ENCODE assay signal across 9 cellular contexts in genomic region chr2:68771211-68771721, GRCh38. TPM values are rescaled to one million over a fixed set of nuclear protein-coding genes. Genes with fewer than 3 reads are reported as not detected.
DNase-seq lines count a peak whose midpoint lies in the region; ATAC-seq and TF ChIP-seq lines count a peak whose summit lies in the region.
"Had no signal": no experiment of that assay in that cellular context is flagged by ENCODE, and none has a peak within 500 bp of the region (broad histone marks: within the 10 kb centered on the region; RNA-seq: fewer than 3 reads in every experiment).

No MANE protein-coding gene starts in this region.

- peak; percentile 46 for DNase-seq in GM13977 (ENCODE audit: low spot score)
- no peak for DNase-seq in activated B cell treated with CpG ODN at 0.5 μM for 24 hours
- DNase-seq in smooth muscle cell (lab: John Stamatoyannopoulos, UW; ENCODE audit: unreplicated experiment): no peak
- DNase-seq in Caco-2: no peak
- DNase-seq in NCI-H1092 treated with DMSO at 0.1 percent for 48 hours (lab: John Stamatoyannopoulos, UW): no peak
- no peak for DNase-seq in middle frontal gyrus (ENCODE audit: extremely low spot score, low spot score)
- DNase-seq: NCI-H1930 had no signal

- peaks cover 17% of the 10 kb centered on the region for H3K36me3 Mint-ChIP-seq in activated B cell treated with CpG ODN at 0.5 μM for 24 hours (ENCODE audit: low read depth)
- no peaks in the 10 kb centered on the region for H3K36me3 Mint-ChIP-seq in Caco-2 (ENCODE audit: insufficient read depth, unreplicated experiment)

- H3K27me3 Mint-ChIP-seq in activated B cell treated with CpG ODN at 0.5 μM for 24 hours: no peaks in the 10 kb centered on the region
- H3K27me3 Mint-ChIP-seq in Caco-2 (ENCODE audit: insufficient read depth, unreplicated experiment): peaks cover 21% of the 10 kb centered on the region

- in situ Hi-C loops in GM13977 (cut with MboI; ENCODE audit: low pct_unique_long_range_greater_than_20kb, low sequenced_read_pairs, unreplicated experiment): loop anchor here (10.0 kb wide), 1 partner anchor 134 kb away; no protein-coding TSS in a partner anchor

- no peak for TF ChIP-seq EP300 in gastroesophageal sphincter (IDR thresholded peaks at IDR 0.05)

- H3K4me1 ChIP-seq in gastroesophageal sphincter: peaks cover 0 to 18% (median 3%) of the 10 kb centered on the region in 3 donors
- H3K4me1 ChIP-seq in smooth muscle cell (ENCODE audit: low read depth): peaks cover 15% of the 10 kb centered on the region
- no peaks in the 10 kb centered on the region for H3K4me1 ChIP-seq in Caco-2

- H4K20me1 ChIP-seq in smooth muscle cell (ENCODE audit: low read depth): no peaks in the 10 kb centered on the region

- ATAC-seq in activated B cell treated with CpG ODN at 0.5 μM for 24 hours (ENCODE audit: low read depth) (no peak), gastroesophageal sphincter (no peak), GM21529 (IDR thresholded peaks at IDR 0.05; ENCODE audit: unreplicated experiment) (no peak)

- H3K4me3 Mint-ChIP-seq in activated B cell treated with CpG ODN at 0.5 μM for 24 hours: peak overlapping the region; percentile 63
- H3K4me3 Mint-ChIP-seq in Caco-2 (ENCODE audit: unreplicated experiment): no peak overlapping the region

- no TSS peak for BruUV-seq in Caco-2 (replicated peaks; lab: Mats Ljungman, UMichigan)

- peaks cover 4% of the 10 kb centered on the region for H3F3A ChIP-seq in smooth muscle cell (ENCODE audit: low read depth)

- H3K27me3 ChIP-seq in gastroesophageal sphincter (no peaks in the 10 kb centered on the region), smooth muscle cell (ENCODE audit: low read depth) (no peaks in the 10 kb centered on the region), Caco-2 (replicated peaks; ENCODE audit: control insufficient read depth, insufficient read depth, low read length) (no peaks in the 10 kb centered on the region; the same call in none of the 2 replicates)

- TF ChIP-seq POLR2A in gastroesophageal sphincter (IDR thresholded peaks at IDR 0.05): no peak

- H3K79me2 ChIP-seq in smooth muscle cell (ENCODE audit: low read depth): no peaks in the 10 kb centered on the region

- H3K4me2 ChIP-seq in smooth muscle cell: no peak overlapping the region

- TF ChIP-seq CTCF in GM13977 (IDR thresholded peaks at IDR 0.05; ENCODE audit: extremely low read depth, insufficient read depth, missing control alignments): no peak
- TF ChIP-seq CTCF in activated B cell treated with CpG ODN at 0.5 μM for 24 hours (IDR thresholded peaks at IDR 0.05): no peak
- no peak for TF ChIP-seq CTCF in gastroesophageal sphincter (IDR thresholded peaks at IDR 0.05)
- TF ChIP-seq CTCF in smooth muscle cell (IDR thresholded peaks at IDR 0.05; ENCODE audit: borderline replicate concordance, insufficient read depth, poor library complexity, severe bottlenecking): no peak
- no peak for TF ChIP-seq CTCF in Caco-2 (IDR thresholded peaks at IDR 0.05; ENCODE audit: insufficient read depth in 1 of 2, low read depth in 1 of 2, low read length in 1 of 2, severe bottlenecking in 1 of 2, unreplicated experiment in 1 of 2)

- peaks cover 91% of the 10 kb centered on the region for H3K4me1 Mint-ChIP-seq in activated B cell treated with CpG ODN at 0.5 μM for 24 hours
- peaks cover 7% of the 10 kb centered on the region for H3K4me1 Mint-ChIP-seq in Caco-2 (ENCODE audit: low read depth, unreplicated experiment)

- POLR2A ChIA-PET in activated B cell treated with CpG ODN at 0.5 μM for 24 hours (lab: Charles Lee) (interaction anchor here (0.6 to 22.0 kb wide), 14 partner anchors 9 to 136 kb away, joined by 3 to 1418 read pairs (median 7); partner anchors contain the start of gene ARHGAP25), Caco-2 (lab: Charles Lee) (no interaction called here)

- no peaks in the 10 kb centered on the region for H3K9me3 ChIP-seq in gastroesophageal sphincter
- no peaks in the 10 kb centered on the region for H3K9me3 ChIP-seq in smooth muscle cell (replicated peaks; ENCODE audit: low read depth)
- H3K9me3 ChIP-seq in Caco-2: no peaks in the 10 kb centered on the region

- H2AFZ ChIP-seq in smooth muscle cell (ENCODE audit: low read depth): no peak overlapping the region

- 51% methylated on average over 3 of the region's 3 CpGs; no CpG with 5 or more reads in 1 of the 2 donors for WGBS in gastroesophageal sphincter (ENCODE audit: low coverage in 1 of 2), 2 donors
- WGBS in smooth muscle cell (ENCODE audit: low lambda C conversion rate): 66% methylated on average over 3 of the region's 3 CpGs

- H3K36me3 ChIP-seq in gastroesophageal sphincter: no peaks in the 10 kb centered on the region
- H3K36me3 ChIP-seq in smooth muscle cell (ENCODE audit: low read depth): no peaks in the 10 kb centered on the region
- H3K36me3 ChIP-seq in Caco-2 (ENCODE audit: control insufficient read depth, insufficient read depth, low read length): no peaks in the 10 kb centered on the region

- no peak overlapping the region for H3K9ac ChIP-seq in smooth muscle cell (ENCODE audit: low read depth)

- CTCF ChIA-PET in activated B cell treated with CpG ODN at 0.5 μM for 24 hours (lab: Charles Lee) (interaction anchor here (0.9 to 2.1 kb wide), 4 partner anchors 8 to 62 kb away, joined by 3 to 23 read pairs (median 4); no protein-coding TSS in a partner anchor), Caco-2 (lab: Charles Lee) (interaction anchor here (1.1 kb wide), 1 partner anchor 283 kb away, joined by 3 read pairs; no protein-coding TSS in a partner anchor)

- H3K27ac ChIP-seq in gastroesophageal sphincter (peak overlapping the region in 3 of 4 donors; percentile 46 to 66 (median 47)), smooth muscle cell (ENCODE audit: low read depth) (peak overlapping the region; percentile 1)

- H3K4me3 ChIP-seq in gastroesophageal sphincter (no peak overlapping the region), smooth muscle cell (no peak overlapping the region), Caco-2 (ENCODE audit: low read depth, low read length) (no peak overlapping the region)

- intact Hi-C loops in activated B cell treated with CpG ODN at 0.5 μM for 24 hours (cut with micrococcal nuclease) (no loop called here), Caco-2 (cut with micrococcal nuclease; ENCODE audit: unreplicated experiment) (no loop called here)

- H3K27ac Mint-ChIP-seq in activated B cell treated with CpG ODN at 0.5 μM for 24 hours: peak overlapping the region; percentile 96
- H3K27ac Mint-ChIP-seq in Caco-2 (ENCODE audit: unreplicated experiment): no peak overlapping the region

- H3K9me3 Mint-ChIP-seq in activated B cell treated with CpG ODN at 0.5 μM for 24 hours (no peaks in the 10 kb centered on the region), Caco-2 (ENCODE audit: unreplicated experiment) (no peaks in the 10 kb centered on the region)

RNA-seq across cellular contexts. Expression of gene ARHGAP25, which starts 36.7 kb away (rescaled TPM):
- total RNA-seq in activated B cell treated with CpG ODN at 0.5 μM for 24 hours: 324 and 336 TPM in 2 replicates
- total RNA-seq in gastroesophageal sphincter: 1 to 10 TPM; 2.2 to 7.3 (median 4.4) TPM
- total RNA-seq in smooth muscle cell: 1.2 and 2.0 TPM in 2 replicates
- 1.5 and 2.7 TPM in 2 replicates for polyA plus RNA-seq in smooth muscle cell
- total RNA-seq in Caco-2 (2022): 0.48 and 0.58 TPM in 2 replicates

Comparison
In these comparisons a context has a peak if more than half of its experiments do, and no peak if none do; other contexts are left out.
1. RNA of gene ARHGAP25, which starts 36.7 kb away (total RNA-seq): 324 to 336 TPM in activated B cell treated with CpG ODN at 0.5 μM for 24 hours; 2.2 to 7.3 TPM in gastroesophageal sphincter, 1.2 to 2.0 TPM in smooth muscle cell and 0.48 to 0.58 TPM in Caco-2; every median in the first group is over 10 times any median in the second.